23 cellular contexts compared by ENCODE assay signal in the genomic region with DNA sequence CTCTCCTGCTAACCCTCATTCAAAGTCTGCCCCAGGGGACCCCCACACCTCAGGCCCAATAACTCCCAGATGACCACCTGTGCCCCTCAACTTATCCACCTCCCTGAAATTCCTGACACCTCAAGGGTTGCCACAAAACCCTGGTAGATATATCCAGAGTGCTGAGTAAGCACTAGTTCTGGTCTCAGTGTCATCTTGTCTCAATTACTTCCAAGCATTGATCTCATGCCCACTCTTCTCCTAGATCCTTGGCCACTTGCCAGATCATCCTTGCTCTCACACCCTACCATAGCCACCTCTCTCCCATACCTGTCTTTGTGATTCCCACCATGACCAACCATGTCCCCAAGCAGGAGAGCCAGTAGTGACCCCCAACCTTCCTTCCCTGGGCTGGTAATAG. TPM values are rescaled to one million over a fixed set of nuclear protein-coding genes. Genes with fewer than 3 reads are reported as not detected.
A peak's percentile ranks its signal among the peaks of the same experiment; 100 is the strongest.
DNase-seq lines count a peak whose midpoint lies in the region; ATAC-seq and TF ChIP-seq lines count a peak whose summit lies in the region.
"Had no signal": no experiment of that assay in that cellular context is flagged by ENCODE, and none has a peak within 500 bp of the region (broad histone marks: within the 10 kb centered on the region; RNA-seq: fewer than 3 reads in every experiment).

No MANE protein-coding gene starts in this region.

- peaks cover 50% of the 10 kb centered on the region for H3K9me3 Mint-ChIP-seq in CD8-positive, alpha-beta T cell
- H3K9me3 Mint-ChIP-seq in IgD-negative memory B cell = peaks cover 13 to 43% (median 39%) of the 10 kb centered on the region in 3 donors
- peaks cover 72% of the 10 kb centered on the region for H3K9me3 Mint-ChIP-seq in chondrocyte (ENCODE audit: low read depth)
- peaks cover 36% of the 10 kb centered on the region for H3K9me3 Mint-ChIP-seq in neural crest cell

- peaks cover 69% of the 10 kb centered on the region for H3K36me3 Mint-ChIP-seq in CD8-positive, alpha-beta T cell
- peaks cover 40% of the 10 kb centered on the region for H3K36me3 Mint-ChIP-seq in IgD-negative memory B cell
- peaks cover 63% of the 10 kb centered on the region for H3K36me3 Mint-ChIP-seq in chondrocyte (ENCODE audit: low read depth)
- peaks cover 73% of the 10 kb centered on the region for H3K36me3 Mint-ChIP-seq in neural crest cell (ENCODE audit: low read depth)

- no peaks in the 10 kb centered on the region for H3K27me3 Mint-ChIP-seq in CD8-positive, alpha-beta T cell (ENCODE audit: low read depth)
- H3K27me3 Mint-ChIP-seq in IgD-negative memory B cell (no peaks in the 10 kb centered on the region), chondrocyte (ENCODE audit: low read depth) (no peaks in the 10 kb centered on the region), neural crest cell (ENCODE audit: low read depth) (no peaks in the 10 kb centered on the region)
- H3K27me3 Mint-ChIP-seq: activated CD8-positive, alpha-beta memory T cell treated with anti-CD3 and anti-CD28 coated beads, Interleukin-2, amount 10 ng/mL, durations not matched to agents 7 days and 5 days; effector memory CD8-positive, alpha-beta T cell; stimulated activated naive CD8-positive, alpha-beta T cell treated with anti-CD3 and anti-CD28 coated beads, Interleukin-15, Interleukin-2, amounts not matched to agents 100 ng/mL and 50 ng/mL, for 24 hours had no signal

- peak overlapping the region; percentile 71 for H3K4me3 Mint-ChIP-seq in CD8-positive, alpha-beta T cell
- H3K4me3 Mint-ChIP-seq in IgD-negative memory B cell = peak overlapping the region in 3 of 4 donors; percentile 23 to 74 (median 62)
- H3K4me3 Mint-ChIP-seq in chondrocyte (ENCODE audit: unreplicated experiment) = peak overlapping the region; percentile 1
- H3K4me3 Mint-ChIP-seq in neural crest cell = peak overlapping the region; percentile 81

- no peak overlapping the region for H3K27ac Mint-ChIP-seq in CD8-positive, alpha-beta T cell
- peak overlapping the region in 1 of 3 donors; percentile 34 for H3K27ac Mint-ChIP-seq in IgD-negative memory B cell
- no peak overlapping the region for H3K27ac Mint-ChIP-seq in chondrocyte (ENCODE audit: unreplicated experiment)
- no peak overlapping the region for H3K27ac Mint-ChIP-seq in neural crest cell (ENCODE audit: unreplicated experiment)
- H3K27ac Mint-ChIP-seq: activated CD8-positive, alpha-beta memory T cell treated with anti-CD3 and anti-CD28 coated beads, Interleukin-2, amount 10 ng/mL, durations not matched to agents 7 days and 5 days; stimulated activated naive CD8-positive, alpha-beta T cell treated with anti-CD3 and anti-CD28 coated beads, Interleukin-15, Interleukin-2, amounts not matched to agents 100 ng/mL and 50 ng/mL, for 24 hours had no signal

- H3K4me1 ChIP-seq in CD8-positive, alpha-beta T cell (ENCODE audit: insufficient read depth, low read length) = peaks cover 18% of the 10 kb centered on the region

- intact Hi-C loops in CD8-positive, alpha-beta T cell (cut with DNase I, micrococcal nuclease) = loop anchor here (5.0 to 10.0 kb wide), 2 partner anchors 164 to 428 kb away; partner anchors contain the start of genes ZNF17 (in 1 of the 2) and ZNF606 (in 1 of the 2)
- intact Hi-C loops in left ventricle myocardium superior (cut with micrococcal nuclease) = no loop called here

- TF ChIP-seq CTCF in CD8-positive, alpha-beta T cell (IDR thresholded peaks at IDR 0.05) = no peak
- TF ChIP-seq CTCF in chondrocyte (IDR thresholded peaks at IDR 0.05) (no peak), neural crest cell (conservative IDR thresholded peaks at IDR 0.05) (no peak)

- CTCF ChIA-PET in CD8-positive, alpha-beta T cell (lab: Charles Lee) = no interaction called here

- peaks cover 24% of the 10 kb centered on the region for H3K4me1 Mint-ChIP-seq in CD8-positive, alpha-beta T cell (ENCODE audit: low read depth)
- peaks cover 6 to 16% (median 15%) of the 10 kb centered on the region in 3 donors for H3K4me1 Mint-ChIP-seq in IgD-negative memory B cell
- peaks cover 21% of the 10 kb centered on the region for H3K4me1 Mint-ChIP-seq in chondrocyte (ENCODE audit: low read depth)
- H3K4me1 Mint-ChIP-seq in neural crest cell = peaks cover 19% of the 10 kb centered on the region

- H3K36me3 ChIP-seq in CD8-positive, alpha-beta T cell (ENCODE audit: insufficient read depth, low read length) = peaks cover 42% of the 10 kb centered on the region

- DNase-seq in CD8-positive, alpha-beta T cell = no peak
- DNase-seq in chondrocyte (ENCODE audit: low spot score) = no peak
- DNase-seq in neural crest cell (ENCODE audit: low read depth, low spot score) = no peak
- no peak for DNase-seq in NCI-H1105 treated with DMSO at 0.1 percent for 48 hours (lab: John Stamatoyannopoulos, UW)
- DNase-seq in left ventricle myocardium superior = no peak
- no peak for DNase-seq in NCI-H187 (lab: John Stamatoyannopoulos, UW)
- DNase-seq: activated CD8-positive, alpha-beta memory T cell treated with anti-CD3 and anti-CD28 coated beads, Interleukin-2, amount 10 ng/mL, durations not matched to agents 7 days and 5 days; activated effector memory CD4-positive, alpha-beta T cell treated with Interleukin-2 at 50 U/mL for 16 hours; AML-193; aorta; effector memory CD8-positive, alpha-beta T cell; GOT3; Kasumi-1; left ventricle myocardium inferior; NCI-H1105; NCI-H2171; NCI-H69; ovary; SHP77 treated with DMSO at 0.1 percent for 48 hours; trophoblast cell had no signal

- no peaks in the 10 kb centered on the region for H3K27me3 ChIP-seq in CD8-positive, alpha-beta T cell (ENCODE audit: insufficient read depth, low read length)
- H3K27me3 ChIP-seq: ovary had no signal

- H3K4me3 ChIP-seq in CD8-positive, alpha-beta T cell (ENCODE audit: low read depth, low read length) = no peak overlapping the region
- H3K4me3 ChIP-seq: ovary had no signal

- POLR2A ChIA-PET in CD8-positive, alpha-beta T cell (lab: Charles Lee) = interaction anchor here (0.6 kb wide), 1 partner anchor 94 kb away, joined by 3 read pairs; no protein-coding TSS in a partner anchor

- ATAC-seq in CD8-positive, alpha-beta T cell = no peak
- ATAC-seq in left ventricle myocardium superior = no peak
- ATAC-seq: activated CD8-positive, alpha-beta memory T cell treated with anti-CD3 and anti-CD28 coated beads, Interleukin-2, amount 10 ng/mL, durations not matched to agents 7 days and 5 days; effector memory CD8-positive, alpha-beta T cell; sciatic nerve had no signal

- H3K9me3 ChIP-seq in CD8-positive, alpha-beta T cell (ENCODE audit: low read length) = peaks cover 51% of the 10 kb centered on the region

- H3K27ac ChIP-seq in CD8-positive, alpha-beta T cell (ENCODE audit: low read depth, low read length) = no peak overlapping the region
- H3K27ac ChIP-seq: left ventricle myocardium inferior, ovary had no signal

RNA-seq across cellular contexts. Expression of gene ZNF416, which starts 2.0 kb away (rescaled TPM):
- 1 to 10 TPM; 7.7 to 8.2 TPM for total RNA-seq in CD8-positive, alpha-beta T cell
- 5.5 TPM for polyA plus RNA-seq in IgD-negative memory B cell
- total RNA-seq in chondrocyte (5.4 to 7.7 TPM (median 6.0 TPM) in 3 replicates), neural crest cell (8.8 and 10.1 TPM in 2 replicates), left ventricle myocardium superior (4.8 TPM)

RNA-seq across cellular contexts. Expression of gene ZIK1, which starts 7.3 kb away (rescaled TPM):
- total RNA-seq in CD8-positive, alpha-beta T cell = 10 to 100 TPM; 10.0 to 12.8 TPM
- 9.9 TPM for polyA plus RNA-seq in IgD-negative memory B cell
- total RNA-seq in chondrocyte = 4.8 to 7.2 TPM (median 5.5 TPM) in 3 replicates
- total RNA-seq in neural crest cell = 27.6 and 29.1 TPM in 2 replicates
- 4.1 TPM for total RNA-seq in left ventricle myocardium superior

RNA-seq across cellular contexts. Expression of gene ZNF550, which starts 17.0 kb away (rescaled TPM):
- total RNA-seq in CD8-positive, alpha-beta T cell = 10 to 100 TPM; 15.4 to 17.6 TPM
- 8.8 TPM for polyA plus RNA-seq in IgD-negative memory B cell
- total RNA-seq in chondrocyte (6.9 to 11.3 TPM (median 8.6 TPM) in 3 replicates), neural crest cell (10.4 and 13.1 TPM in 2 replicates), left ventricle myocardium superior (8.4 TPM)

RNA-seq across cellular contexts. Expression of gene ZNF530, which starts 23.0 kb away (rescaled TPM):
- total RNA-seq in CD8-positive, alpha-beta T cell = 1 to 10 TPM; 3.6 to 4.2 TPM
- 5.0 TPM for polyA plus RNA-seq in IgD-negative memory B cell
- total RNA-seq in chondrocyte (1.4 to 3.4 TPM (median 2.2 TPM) in 3 replicates), neural crest cell (8.5 and 8.7 TPM in 2 replicates), left ventricle myocardium superior (3.9 TPM)

RNA-seq across cellular contexts. Expression of gene ZNF134, which starts 37.4 kb away (rescaled TPM):
- 10 to 100 TPM; 35.2 to 36.5 TPM for total RNA-seq in CD8-positive, alpha-beta T cell
- 13.5 TPM for polyA plus RNA-seq in IgD-negative memory B cell
- total RNA-seq in chondrocyte (16.9 to 19.8 TPM (median 19.3 TPM) in 3 replicates), neural crest cell (31.7 and 32.1 TPM in 2 replicates), left ventricle myocardium superior (12.9 TPM)

Comparison
In these comparisons a context has a peak if more than half of its experiments do, and no peak if none do; other contexts are left out.
1. H3K4me3 Mint-ChIP-seq: peak in every context shown above with its lines; median percentile 81 in neural crest cell; 71 in CD8-positive, alpha-beta T cell; 62 in IgD-negative memory B cell; 1 in chondrocyte.